Comparison of ENCODE assay signal across 8 cellular contexts in genomic region chr18:47929681-47930085, GRCh38. TPM values are rescaled to one million over a fixed set of nuclear protein-coding genes. Genes with fewer than 3 reads are reported as not detected.
DNase-seq lines count a peak whose midpoint lies in the region; ATAC-seq and TF ChIP-seq lines count a peak whose summit lies in the region.

No MANE protein-coding gene starts in this region.

- H4K5ac ChIP-seq in mesendoderm (ENCODE audit: low read length) = no peak overlapping the region

- H3K4ac ChIP-seq in mesendoderm (ENCODE audit: low read depth, low read length) = peak overlapping the region; percentile 97

- no peaks in the 10 kb centered on the region for H3K9me3 ChIP-seq in vagina

- H3K23ac ChIP-seq in mesendoderm (ENCODE audit: low read length) = no peak overlapping the region

- no peak overlapping the region for H2AK5ac ChIP-seq in mesendoderm (ENCODE audit: low read length)

- ATAC-seq in HG03520 (IDR thresholded peaks at IDR 0.05; ENCODE audit: unreplicated experiment) = no peak

- no peaks in the 10 kb centered on the region for H3K36me3 ChIP-seq in mesendoderm (ENCODE audit: control insufficient read depth, insufficient read depth, low read length)
- no peaks in the 10 kb centered on the region for H3K36me3 ChIP-seq in vagina

- no peaks in the 10 kb centered on the region for H3K79me1 ChIP-seq in mesendoderm (ENCODE audit: low read length)

- peak; percentile 30 for DNase-seq in NCI-H526 treated with DMSO at 0.1 percent for 48 hours (lab: John Stamatoyannopoulos, UW)
- DNase-seq in NCI-H526 (lab: John Stamatoyannopoulos, UW) = no peak
- peak; percentile 65 for DNase-seq in NCI-H460 (ENCODE audit: extremely low read depth, low read depth)
- DNase-seq in dedifferentiated amniotic fluid mesenchymal stem cell (ENCODE audit: extremely low spot score) = peak; percentile 26
- no peak for DNase-seq in mesendoderm
- DNase-seq in vagina (ENCODE audit: extremely low spot score in 2 of 2) = no peak
- no peak for DNase-seq in stimulated activated CD4-positive, alpha-beta T cell treated with anti-CD3 and anti-CD28 coated beads, Interleukin-2, amount 100 ng/mL, for 24 hours

- no peaks in the 10 kb centered on the region for H3K27me3 ChIP-seq in mesendoderm (ENCODE audit: insufficient read depth, low read length, poor library complexity)
- no peaks in the 10 kb centered on the region for H3K27me3 ChIP-seq in vagina

- TF ChIP-seq POLR2A in vagina (IDR thresholded peaks at IDR 0.05) = no peak

- H3K18ac ChIP-seq in mesendoderm (ENCODE audit: low read length) = peak overlapping the region; percentile 98

- intact Hi-C loops in vagina (cut with DNase I) = no loop called here

- TF ChIP-seq CTCF in vagina (IDR thresholded peaks at IDR 0.05) = no peak

- H3K4me1 ChIP-seq in mesendoderm (ENCODE audit: control insufficient read depth, low read depth, low read length) (peaks cover 24% of the 10 kb centered on the region), vagina (peaks cover 49% of the 10 kb centered on the region)

- H3K4me2 ChIP-seq in mesendoderm (ENCODE audit: low read length) = peak overlapping the region; percentile 28

- no CpG with 5 or more reads among the region's 10 CpGs for WGBS in mesendoderm (ENCODE audit: extremely low coverage, insufficient coverage, low lambda C conversion rate)

- H3K56ac ChIP-seq in mesendoderm (ENCODE audit: low read length) = peak overlapping the region; percentile 96

- H2BK120ac ChIP-seq in mesendoderm (ENCODE audit: low read depth, low read length) = peak overlapping the region; percentile 98

- H3K79me2 ChIP-seq in mesendoderm (ENCODE audit: control insufficient read depth, insufficient read depth, low read length) = peaks cover 47% of the 10 kb centered on the region

- H3K9ac ChIP-seq in mesendoderm (ENCODE audit: low read length) = peak overlapping the region; percentile 94

- H2BK15ac ChIP-seq in mesendoderm (replicated peaks; ENCODE audit: low read depth) = no peak overlapping the region

- peak overlapping the region; percentile 30 for H2BK5ac ChIP-seq in mesendoderm (ENCODE audit: low read length)

- H4K8ac ChIP-seq in mesendoderm (ENCODE audit: low read depth, low read length) = peak overlapping the region; percentile 67

- peak overlapping the region; percentile 99 for H3K27ac ChIP-seq in mesendoderm (ENCODE audit: low read depth, low read length)
- peak overlapping the region; percentile 97 for H3K27ac ChIP-seq in vagina

- H3K4me3 ChIP-seq in mesendoderm (ENCODE audit: low read length) (peak overlapping the region; percentile 91), vagina (peak overlapping the region; percentile 61 to 89)

RNA-seq across cellular contexts. Expression of gene SMAD2, which starts 0.8 kb away (rescaled TPM):
- 220 and 226 TPM in 2 replicates for total RNA-seq in NCI-H460 (2014; rRNA removed; shearing (Covaris generic))
- 84.9 and 106 TPM in 2 replicates for polyA plus RNA-seq in NCI-H460 (2014; cell fraction: nucleus; rRNA removed)
- polyA plus RNA-seq in mesendoderm (2013, experiment 1 of 2) = 51.5 TPM
- 53.8 TPM for polyA plus RNA-seq in mesendoderm (2013, experiment 2 of 2)
- 28.5 TPM for total RNA-seq in vagina

Comparison
In these comparisons a context has a peak if more than half of its experiments do, and no peak if none do; other contexts are left out.
1. DNase-seq: peak in NCI-H526 treated with DMSO at 0.1 percent for 48 hours (single experiment), NCI-H460 (single experiment) and dedifferentiated amniotic fluid mesenchymal stem cell (single experiment); none in NCI-H526 (0 of 2), mesendoderm (single experiment), vagina (0 of 2) and stimulated activated CD4-positive, alpha-beta T cell treated with anti-CD3 and anti-CD28 coated beads, Interleukin-2, amount 100 ng/mL, for 24 hours (0 of 2).